Comparison of ENCODE assay signal across 10 cellular contexts in genomic region chr10:25934673-25935139, GRCh38. TPM values are rescaled to one million over a fixed set of nuclear protein-coding genes. Genes with fewer than 3 reads are reported as not detected.
DNase-seq lines count a peak whose midpoint lies in the region; ATAC-seq, FAIRE-seq and TF ChIP-seq lines count a peak whose summit lies in the region.
"Had no signal": no experiment of that assay in that cellular context is flagged by ENCODE, and none has a peak within 500 bp of the region (broad histone marks: within the 10 kb centered on the region; RNA-seq: fewer than 3 reads in every experiment).

No MANE protein-coding gene starts in this region.

- H3K9me3 ChIP-seq in CD8-positive, alpha-beta memory T cell (ENCODE audit: low read length) = no peaks in the 10 kb centered on the region
- H3K9me3 ChIP-seq in small intestine (ENCODE audit: control insufficient read depth, low read depth) = no peaks in the 10 kb centered on the region

- no peaks in the 10 kb centered on the region for H3K4me1 ChIP-seq in CD8-positive, alpha-beta memory T cell (ENCODE audit: insufficient read depth, low read length)
- H3K4me1 ChIP-seq in small intestine (ENCODE audit: control insufficient read depth in 2 of 2, insufficient read depth in 1 of 2, low read depth in 1 of 2, low read length in 1 of 2) = no peaks in the 10 kb centered on the region

- peak overlapping the region; percentile 95 for H3K4me3 Mint-ChIP-seq in WTC11
- H3K4me3 Mint-ChIP-seq in CD8-positive, alpha-beta memory T cell = peak overlapping the region in 2 of 7 donors; percentile 48 to 54

- ATAC-seq in GM21825 (IDR thresholded peaks at IDR 0.05; ENCODE audit: unreplicated experiment) = peak; percentile 58
- ATAC-seq in WTC11 = peak; percentile 53
- peak; percentile 57 for ATAC-seq in stimulated activated naive CD8-positive, alpha-beta T cell treated with anti-CD3 and anti-CD28 coated beads, Interleukin-15, Interleukin-2, amounts not matched to agents 100 U/mL and 50 U/mL, for 24 hours

- peaks cover 11% of the 10 kb centered on the region for H3K4me1 Mint-ChIP-seq in WTC11
- H3K4me1 Mint-ChIP-seq in CD8-positive, alpha-beta memory T cell = peaks cover 4 to 10% (median 4%) of the 10 kb centered on the region in 3 donors

- H3K36me3 ChIP-seq in CD8-positive, alpha-beta memory T cell (ENCODE audit: insufficient read depth, low read length) = no peaks in the 10 kb centered on the region
- no peaks in the 10 kb centered on the region for H3K36me3 ChIP-seq in small intestine (ENCODE audit: control insufficient read depth in 2 of 2, insufficient read depth in 2 of 2, low read length in 2 of 2)

- TF ChIP-seq CTCF in WTC11 (IDR thresholded peaks at IDR 0.05) = no peak

- no peak overlapping the region for H3K4me3 ChIP-seq in CD8-positive, alpha-beta memory T cell (ENCODE audit: low read length)
- peak overlapping the region in 1 of 2 donors; percentile 35 for H3K4me3 ChIP-seq in small intestine (ENCODE audit: low read depth in 1 of 2, low read length in 2 of 2)

- CTCF ChIA-PET in WTC11 (lab: Charles Lee) = interaction anchor here (0.6 to 1.6 kb wide), 7 partner anchors 9 to 279 kb away, joined by 3 to 15 read pairs (median 5); no protein-coding TSS in a partner anchor
- CTCF ChIA-PET in CD8-positive, alpha-beta memory T cell (lab: Charles Lee) = no interaction called here

- DNase-seq in Daoy (ENCODE audit: low read depth) = peak; percentile 61
- peak; percentile 57 for DNase-seq in WTC11 (ENCODE audit: low spot score)
- peak; percentile 55 for DNase-seq in iPS-NIHi7 (ENCODE audit: extremely low spot score)
- DNase-seq in stimulated activated naive CD8-positive, alpha-beta T cell treated with anti-CD3 and anti-CD28 coated beads, Interleukin-15, Interleukin-2, amounts not matched to agents 100 U/mL and 50 U/mL, for 24 hours = peak; percentile 30
- no peak for DNase-seq in CD8-positive, alpha-beta memory T cell
- no peak for DNase-seq in small intestine
- no peak for DNase-seq in SHP77 (lab: John Stamatoyannopoulos, UW)

- no peak overlapping the region for H3K27ac ChIP-seq in CD8-positive, alpha-beta memory T cell (ENCODE audit: low read depth, low read length)
- no peak overlapping the region for H3K27ac ChIP-seq in small intestine (ENCODE audit: low read depth in 1 of 2, low read length in 1 of 2)
- H3K27ac ChIP-seq: epithelial cell of prostate had no signal

- H3K27me3 Mint-ChIP-seq in WTC11 (ENCODE audit: low read depth) = peaks cover 20% of the 10 kb centered on the region
- H3K27me3 Mint-ChIP-seq in CD8-positive, alpha-beta memory T cell = peaks cover 31 to 37% of the 10 kb centered on the region in 2 donors

- H3K36me3 Mint-ChIP-seq in WTC11 = no peaks in the 10 kb centered on the region
- no peaks in the 10 kb centered on the region for H3K36me3 Mint-ChIP-seq in CD8-positive, alpha-beta memory T cell

- FAIRE-seq in small intestine (lab: Jason Lieb, UNC) = no peak

- no peaks in the 10 kb centered on the region for H3K9me3 Mint-ChIP-seq in WTC11
- H3K9me3 Mint-ChIP-seq in CD8-positive, alpha-beta memory T cell = peaks cover 0 to 5% (median 5%) of the 10 kb centered on the region in 5 donors

- peaks cover 5% of the 10 kb centered on the region for H3K27me3 ChIP-seq in CD8-positive, alpha-beta memory T cell (ENCODE audit: insufficient read depth, low read length, poor library complexity, severe bottlenecking)
- H3K27me3 ChIP-seq in small intestine (ENCODE audit: control insufficient read depth in 2 of 2, insufficient read depth in 2 of 2, low read length in 2 of 2) = peaks cover 6 to 14% of the 10 kb centered on the region in 2 donors

- POLR2A ChIA-PET in WTC11 (lab: Charles Lee) = interaction anchor here (0.7 kb wide), 1 partner anchor 25 kb away, joined by 5 read pairs; no protein-coding TSS in a partner anchor
- POLR2A ChIA-PET in CD8-positive, alpha-beta memory T cell (lab: Charles Lee) = no interaction called here

- 1 to 3% (median 1%) methylated on average over 31 to 32 of the region's 32 CpGs for WGBS in small intestine, 3 donors

- H3K27ac Mint-ChIP-seq in WTC11 = peak overlapping the region; percentile 88
- no peak overlapping the region for H3K27ac Mint-ChIP-seq in CD8-positive, alpha-beta memory T cell

TF ChIP-seq in WTC11, 78 proteins besides CTCF, POLR2A, EP300 and RAD21:
- TF ChIP-seq TEAD1 (CRISPR knock-in tag; IDR thresholded peaks at IDR 0.05) (0 out of 2 replicates have a peak, but pooled peaks have one; percentile 33), JAZF1 (CRISPR knock-in tag; IDR thresholded peaks at IDR 0.05) (no peak), ZNF232 (CRISPR knock-in tag; IDR thresholded peaks at IDR 0.05) (0 out of 2 replicates have a peak, but pooled peaks have one; percentile 19), USF2 (CRISPR knock-in tag; IDR thresholded peaks at IDR 0.05) (0 out of 2 replicates have a peak, but pooled peaks have one; percentile 2), KAT7 (CRISPR knock-in tag; IDR thresholded peaks at IDR 0.05; ENCODE audit: borderline replicate concordance) (no peak), EMX1 (CRISPR knock-in tag; IDR thresholded peaks at IDR 0.05) (no peak)

RNA-seq across cellular contexts. Expression of gene MYO3A, which starts 0.7 kb away (rescaled TPM):
- total RNA-seq in Daoy (2014; rRNA removed; shearing (Covaris generic)) = 1.7 and 3.9 TPM in 2 replicates
- total RNA-seq in WTC11 (2021) = 3.7 to 6.4 TPM (median 6.0 TPM) in 3 replicates
- not detected for total RNA-seq in CD8-positive, alpha-beta memory T cell
- polyA plus RNA-seq in CD8-positive, alpha-beta memory T cell = not detected
- polyA plus RNA-seq in small intestine = under 1 TPM in 1 of 3 donors, not detected in 2; 0.09 TPM
- total RNA-seq: HT1080 had no signal

Comparison
In these comparisons a context has a peak if more than half of its experiments do, and no peak if none do; other contexts are left out.
1. DNase-seq: peak in Daoy (single experiment), WTC11 (single experiment), iPS-NIHi7 (single experiment) and stimulated activated naive CD8-positive, alpha-beta T cell treated with anti-CD3 and anti-CD28 coated beads, Interleukin-15, Interleukin-2, amounts not matched to agents 100 U/mL and 50 U/mL, for 24 hours (single experiment); none in CD8-positive, alpha-beta memory T cell (0 of 5), small intestine (single experiment) and SHP77 (0 of 2).
2. Peak in every context shown above with its lines, with median percentiles within 50 percentile points of each other: ATAC-seq.